12 cellular contexts compared by ENCODE assay signal in the genomic region with DNA sequence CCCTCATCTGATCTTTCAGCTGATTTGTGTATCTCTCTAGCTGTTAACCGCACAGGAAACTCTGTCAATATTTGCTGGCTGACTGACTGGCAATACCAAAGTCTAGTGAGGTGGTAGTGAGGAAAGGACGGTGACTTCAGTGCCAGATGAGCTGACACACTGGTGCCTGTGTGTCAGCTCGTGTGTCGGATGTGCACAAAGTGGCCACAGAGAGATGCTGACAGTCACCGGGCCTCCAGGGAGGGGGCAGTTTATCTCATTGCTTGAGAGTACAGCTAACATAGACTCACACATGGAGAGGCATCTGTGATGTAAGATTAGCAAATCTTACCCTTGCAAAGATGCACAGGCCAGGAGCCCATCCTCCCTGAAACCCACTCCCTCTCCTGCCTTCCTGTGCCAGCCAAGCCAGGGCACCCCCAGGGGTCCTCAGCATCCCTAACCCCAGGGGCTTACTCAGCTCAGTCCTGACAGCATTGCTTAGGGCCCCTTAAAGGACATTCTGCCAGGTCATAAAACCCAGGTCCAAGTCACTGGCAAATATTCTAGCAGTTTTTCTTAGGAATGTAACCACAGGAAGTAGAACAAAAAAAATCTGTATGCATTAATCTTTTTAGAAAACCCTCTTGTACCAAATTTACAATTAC.
DNase-seq lines count a peak whose midpoint lies in the region; TF ChIP-seq lines count a peak whose summit lies in the region.
"Had no signal": no experiment of that assay in that cellular context is flagged by ENCODE, and none has a peak within 500 bp of the region (broad histone marks: within the 10 kb centered on the region; RNA-seq: fewer than 3 reads in every experiment).

No MANE protein-coding gene starts in this region.

- H3K4me3 ChIP-seq in thyroid gland (replicated peaks in 1 of 3): no peak overlapping the region
- no peak overlapping the region for H3K4me3 ChIP-seq in smooth muscle cell
- H3K4me3 ChIP-seq: gastrocnemius medialis, skin epidermis, stomach had no signal

- no peaks in the 10 kb centered on the region for H3K4me1 ChIP-seq in thyroid gland
- H3K4me1 ChIP-seq in smooth muscle cell (ENCODE audit: low read depth): peaks cover 38% of the 10 kb centered on the region
- H3K4me1 ChIP-seq: stomach had no signal

- intact Hi-C loops in thyroid gland (cut with DNase I): no loop called here

- WGBS in thyroid gland, 2 donors: 89 to 90% methylated on average over 5 of the region's 5 CpGs
- 73% methylated on average over 5 of the region's 5 CpGs for WGBS in smooth muscle cell (ENCODE audit: low lambda C conversion rate)

- H3K4me3 Mint-ChIP-seq in mesothelial cell of epicardium: no peak overlapping the region

- no peaks in the 10 kb centered on the region for H3K36me3 ChIP-seq in thyroid gland
- no peaks in the 10 kb centered on the region for H3K36me3 ChIP-seq in smooth muscle cell (ENCODE audit: low read depth)
- H3K36me3 ChIP-seq: gastrocnemius medialis, stomach had no signal

- peaks cover 17% of the 10 kb centered on the region for H3K4me1 Mint-ChIP-seq in mesothelial cell of epicardium

- no peak for TF ChIP-seq POLR2A in thyroid gland (IDR thresholded peaks at IDR 0.05)

- H3K27me3 Mint-ChIP-seq in mesothelial cell of epicardium (ENCODE audit: low read depth): peaks cover 3% of the 10 kb centered on the region

- no peak overlapping the region for H3K4me2 ChIP-seq in smooth muscle cell

- H3K27ac Mint-ChIP-seq in mesothelial cell of epicardium: peak overlapping the region; percentile 23

- no peak overlapping the region for H2AFZ ChIP-seq in smooth muscle cell (ENCODE audit: low read depth)

- no peaks in the 10 kb centered on the region for H3K79me2 ChIP-seq in smooth muscle cell (ENCODE audit: low read depth)

- no peaks in the 10 kb centered on the region for H4K20me1 ChIP-seq in smooth muscle cell (ENCODE audit: low read depth)

- H3K27me3 ChIP-seq in thyroid gland: no peaks in the 10 kb centered on the region
- H3K27me3 ChIP-seq in smooth muscle cell (ENCODE audit: low read depth): peaks cover 56% of the 10 kb centered on the region
- H3K27me3 ChIP-seq: gastrocnemius medialis had no signal

- H3K9me3 Mint-ChIP-seq in mesothelial cell of epicardium: no peaks in the 10 kb centered on the region

- H3K9me3 ChIP-seq in thyroid gland: no peaks in the 10 kb centered on the region
- H3K9me3 ChIP-seq in smooth muscle cell (replicated peaks; ENCODE audit: low read depth): no peaks in the 10 kb centered on the region
- H3K9me3 ChIP-seq: gastrocnemius medialis, stomach had no signal

- no peaks in the 10 kb centered on the region for H3F3A ChIP-seq in smooth muscle cell (ENCODE audit: low read depth)

- TF ChIP-seq CTCF in mesothelial cell of epicardium (IDR thresholded peaks at IDR 0.05; ENCODE audit: unreplicated experiment): no peak
- no peak for TF ChIP-seq CTCF in thyroid gland (IDR thresholded peaks at IDR 0.05)
- TF ChIP-seq CTCF in smooth muscle cell (IDR thresholded peaks at IDR 0.05; ENCODE audit: borderline replicate concordance, insufficient read depth, poor library complexity, severe bottlenecking): no peak

- H3K9ac ChIP-seq in smooth muscle cell (ENCODE audit: low read depth): no peak overlapping the region

- H3K27ac ChIP-seq in thyroid gland (no peak overlapping the region), smooth muscle cell (ENCODE audit: low read depth) (no peak overlapping the region)
- H3K27ac ChIP-seq: gastrocnemius medialis, stomach had no signal

- H3K36me3 Mint-ChIP-seq in mesothelial cell of epicardium: peaks cover 9% of the 10 kb centered on the region

- DNase-seq in DMS53 (lab: John Stamatoyannopoulos, UW) (peak; percentile 70), NCI-H510A (lab: John Stamatoyannopoulos, UW) (peak; percentile 14), activated T-helper 1 cell treated with Interleukin-2 at 50 U/mL for 16 hours (ENCODE audit: low read depth) (peak; percentile 30), mesothelial cell of epicardium (ENCODE audit: low spot score in 2 of 2, unreplicated experiment in 2 of 2) (no peak), thyroid gland (no peak), NCI-H345 (lab: John Stamatoyannopoulos, UW) (no peak), smooth muscle cell (lab: John Stamatoyannopoulos, UW; ENCODE audit: unreplicated experiment) (no peak), NCI-H1048 (lab: John Stamatoyannopoulos, UW) (no peak)
- DNase-seq: gastrocnemius medialis, MV-4-11, stomach had no signal

Comparison
In these comparisons a context has a peak if more than half of its experiments do, and no peak if none do; other contexts are left out.
1. DNase-seq: peak in DMS53 (single experiment), NCI-H510A (single experiment) and activated T-helper 1 cell treated with Interleukin-2 at 50 U/mL for 16 hours (single experiment); none in mesothelial cell of epicardium (0 of 2), thyroid gland (0 of 2), NCI-H345 (single experiment), smooth muscle cell (single experiment) and NCI-H1048 (single experiment).